In genomic region chr6:9408718-9409117, GRCh38 we compare ENCODE assay signal across 16 cellular contexts.
DNase-seq lines count a peak whose midpoint lies in the region; ATAC-seq, FAIRE-seq and TF ChIP-seq lines count a peak whose summit lies in the region.
"Had no signal": no experiment of that assay in that cellular context is flagged by ENCODE, and none has a peak within 500 bp of the region (broad histone marks: within the 10 kb centered on the region; RNA-seq: fewer than 3 reads in every experiment).

No MANE protein-coding gene starts in this region.

- H3K4me2 ChIP-seq in PC-3 (ENCODE audit: low read length), result peak overlapping the region; percentile 18

- no peaks in the 10 kb centered on the region for H3K79me2 ChIP-seq in PC-3 (ENCODE audit: low read length)

- POLR2A ChIA-PET in PC-3 (lab: Charles Lee; ENCODE audit: unreplicated experiment), result no interaction called here

- H4K20me1 ChIP-seq in PC-3 (ENCODE audit: low read length), result no peaks in the 10 kb centered on the region

- H3K9me3 ChIP-seq in PC-3 (ENCODE audit: low read length), result no peaks in the 10 kb centered on the region
- H3K9me3 ChIP-seq in colonic mucosa, result no peaks in the 10 kb centered on the region
- H3K9me3 ChIP-seq: Caco-2 had no signal

- H3K4me1 ChIP-seq in PC-3 (ENCODE audit: insufficient read depth, low read length) (peaks cover 43% of the 10 kb centered on the region), colonic mucosa (no peaks in the 10 kb centered on the region)

- H3K4me3 ChIP-seq in PC-3 (ENCODE audit: low read length) (no peak overlapping the region), bronchial epithelial cell (ENCODE audit: low read depth, low read length) (no peak overlapping the region), colonic mucosa (no peak overlapping the region)

- H3K9me2 ChIP-seq in PC-3 (replicated peaks; ENCODE audit: low read length), result no peaks in the 10 kb centered on the region

- FAIRE-seq in bronchial epithelial cell (lab: Jason Lieb, UNC), result no peak
- FAIRE-seq: RCC 7860 had no signal

- 0 out of 2 replicates have a peak overlapping the region, but pooled peaks have one; percentile 7 for H2AFZ ChIP-seq in PC-3 (ENCODE audit: low read length)

- TF ChIP-seq CTCF in PC-3 (conservative IDR thresholded peaks at IDR 0.05; ENCODE audit: low read depth, low read length), result no peak
- no peak for TF ChIP-seq CTCF in bronchial epithelial cell (IDR thresholded peaks at IDR 0.05; ENCODE audit: insufficient read depth, low read length, severe bottlenecking)
- TF ChIP-seq CTCF in colonic mucosa (IDR thresholded peaks at IDR 0.05), result no peak

- H3K27me3 ChIP-seq in PC-3 (ENCODE audit: low read length) (no peaks in the 10 kb centered on the region), bronchial epithelial cell (ENCODE audit: control insufficient read depth, insufficient read depth, low read length) (no peaks in the 10 kb centered on the region), colonic mucosa (no peaks in the 10 kb centered on the region)

- ATAC-seq in PC-3 (peak; percentile 47), GM18870 (IDR thresholded peaks at IDR 0.05; ENCODE audit: unreplicated experiment) (no peak)
- ATAC-seq: SK-N-SH treated with all-trans-retinoic acid at 6 μM for 48 hours had no signal

- BruUV-seq in PC-3 (replicated peaks; lab: Mats Ljungman, UMichigan), result no TSS peak

- peaks cover 9% of the 10 kb centered on the region for H3F3A ChIP-seq in PC-3 (ENCODE audit: low read length, unreplicated experiment)

- CTCF ChIA-PET in PC-3 (lab: Charles Lee), result no interaction called here

- intact Hi-C loops in PC-3 (cut with micrococcal nuclease) (loop anchor here (2.0 to 10.0 kb wide), 4 partner anchors 74 to 1020 kb away; no protein-coding TSS in a partner anchor), colonic mucosa (cut with DNase I) (no loop called here)

- DNase-seq in HCEC 1CT, result peak; percentile 2
- peak; percentile 70 for DNase-seq in PC-3
- peak; percentile 37 for DNase-seq in bronchial epithelial cell (ENCODE audit: low read depth)
- peak; percentile 6 for DNase-seq in renal cortical epithelial cell (ENCODE audit: low read depth)
- DNase-seq in colonic mucosa, result no peak
- DNase-seq in activated CD8-positive, alpha-beta memory T cell treated with anti-CD3 and anti-CD28 coated beads, Interleukin-2, amount 50 U/mL, for 48 hours, result no peak
- DNase-seq: Caco-2; CD4-positive, CD25-positive, alpha-beta regulatory T cell; KBM-7; NCI-H1048; NCI-H1436 treated with DMSO at 0.1 percent for 48 hours; NCI-H2081 treated with DMSO at 0.1 percent for 48 hours; NCI-H510A treated with DMSO at 0.1 percent for 48 hours had no signal

- H3K9ac ChIP-seq in PC-3 (ENCODE audit: low read length) (no peak overlapping the region), colonic mucosa (ENCODE audit: low read depth in 2 of 2, low read length in 2 of 2) (no peak overlapping the region)

- no peaks in the 10 kb centered on the region for H3K36me3 ChIP-seq in PC-3 (ENCODE audit: low read depth, low read length)
- H3K36me3 ChIP-seq in bronchial epithelial cell (ENCODE audit: control insufficient read depth, insufficient read depth, low read length), result no peaks in the 10 kb centered on the region
- no peaks in the 10 kb centered on the region for H3K36me3 ChIP-seq in colonic mucosa

- H3K27ac ChIP-seq in PC-3 (ENCODE audit: low read length), result peak overlapping the region; percentile 66
- H3K27ac ChIP-seq in colonic mucosa, result no peak overlapping the region

Comparison
In these comparisons a context has a peak if more than half of its experiments do, and no peak if none do; other contexts are left out.
1. DNase-seq: peak in HCEC 1CT (single experiment), PC-3 (single experiment), bronchial epithelial cell (single experiment) and renal cortical epithelial cell (single experiment); none in colonic mucosa (single experiment) and activated CD8-positive, alpha-beta memory T cell treated with anti-CD3 and anti-CD28 coated beads, Interleukin-2, amount 50 U/mL, for 48 hours (single experiment).